In the genomic region with DNA sequence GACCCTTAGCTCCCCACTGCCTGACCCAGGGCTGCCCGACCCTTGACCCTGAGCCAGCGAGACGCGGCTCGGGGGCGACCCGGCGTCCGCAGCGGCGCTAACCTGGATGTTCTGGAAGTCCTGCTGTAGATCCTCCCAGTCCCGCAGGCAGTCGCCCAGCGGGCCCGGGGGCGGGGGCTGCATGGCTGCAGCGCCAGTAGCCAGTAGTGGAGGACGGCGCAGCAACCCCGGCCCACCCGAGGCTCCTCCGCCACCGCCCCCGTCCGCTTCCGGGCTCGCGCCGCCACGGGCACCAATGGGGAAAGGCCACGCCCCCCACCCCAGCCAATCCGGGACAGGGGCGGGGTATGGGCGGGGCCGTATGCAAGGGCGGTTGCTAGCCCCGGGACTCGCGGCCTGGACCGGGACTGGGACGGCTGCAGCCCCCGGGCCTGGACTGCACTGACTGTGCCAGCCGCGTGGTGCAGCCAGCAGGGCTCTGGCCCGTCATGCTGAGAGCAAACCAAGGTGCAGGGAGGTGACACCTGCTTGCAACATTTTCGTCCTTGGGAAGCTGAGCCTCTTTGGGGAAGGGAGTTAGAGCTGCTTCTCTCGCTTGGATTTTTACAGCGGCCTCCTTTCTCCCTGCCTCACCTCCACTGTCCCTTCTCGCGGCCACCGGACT, we compare ENCODE assay signal across 8 cellular contexts. TPM values are rescaled to one million over a fixed set of nuclear protein-coding genes. Genes with fewer than 3 reads are reported as not detected.
DNase-seq lines count a peak whose midpoint lies in the region; ATAC-seq and TF ChIP-seq lines count a peak whose summit lies in the region.

A gene (minus strand): TSS at position 208 of the 664 bp plus-strand sequence. CDS start 25 bp downstream, at position 183.

- no peaks in the 10 kb centered on the region for H3K9me3 ChIP-seq in PC-3 (ENCODE audit: low read length)
- H3K9me3 ChIP-seq in mucosa of rectum (ENCODE audit: control insufficient read depth in 2 of 2, low read length in 2 of 2) = no peaks in the 10 kb centered on the region

- peaks cover 8% of the 10 kb centered on the region; the same call in 1 of the 2 replicates for H3K36me3 ChIP-seq in PC-3 (ENCODE audit: low read depth, low read length)
- peaks cover 6 to 7% of the 10 kb centered on the region in 2 donors for H3K36me3 ChIP-seq in mucosa of rectum (ENCODE audit: control insufficient read depth in 2 of 2, insufficient read depth in 2 of 2, low read length in 2 of 2)

- H3K27ac ChIP-seq in PC-3 (ENCODE audit: low read length) = no peak within 1 kb of the TSS
- peak within 1 kb of the TSS; percentile 89 to 94 for H3K27ac ChIP-seq in mucosa of rectum (ENCODE audit: low read depth in 2 of 2, low read length in 2 of 2)

- H3K9me2 ChIP-seq in PC-3 (replicated peaks; ENCODE audit: low read length) = no peaks in the 10 kb centered on the region

- CTCF ChIA-PET in PC-3 (lab: Charles Lee) = interaction anchor here (0.6 kb wide), 1 partner anchor 79 kb away, joined by 3 read pairs; no protein-coding TSS in a partner anchor

- no peaks in the 10 kb centered on the region for H3K27me3 ChIP-seq in PC-3 (ENCODE audit: low read length)
- no peaks in the 10 kb centered on the region for H3K27me3 ChIP-seq in mucosa of rectum (ENCODE audit: control insufficient read depth in 2 of 2, insufficient read depth in 2 of 2, low read length in 2 of 2)

- H3F3A ChIP-seq in PC-3 (ENCODE audit: low read length, unreplicated experiment) = no peaks in the 10 kb centered on the region

- peak within 1 kb of the TSS; percentile 99 for H3K4me2 ChIP-seq in PC-3 (ENCODE audit: low read length)

- TF ChIP-seq CTCF in PC-3 (conservative IDR thresholded peaks at IDR 0.05; ENCODE audit: low read depth, low read length) (no peak), epithelial cell of proximal tubule (conservative IDR thresholded peaks at IDR 0.05; ENCODE audit: low read depth, low read length) (peak; percentile 8)

- peak; percentile 95 for DNase-seq in DMS53 treated with DMSO at 0.1 percent for 48 hours (lab: John Stamatoyannopoulos, UW; ENCODE audit: unreplicated experiment)
- DNase-seq in Jurkat, Clone E6-1 (ENCODE audit: low read depth, low spot score) = peak; percentile 67
- DNase-seq in PC-3 = peak; percentile 93
- peak; percentile 95 for DNase-seq in activated T-cell treated with anti-CD3 and anti-CD28 coated beads for 48 hours (ENCODE audit: low read depth)
- DNase-seq in epithelial cell of proximal tubule (ENCODE audit: low read depth) = no peak
- DNase-seq in stimulated activated CD8-positive, alpha-beta memory T cell treated with anti-CD3 and anti-CD28 coated beads, Interleukin-4, amount 100 ng/mL, for 4 hours (ENCODE audit: low read depth in 2 of 2, low spot score in 1 of 2) = peak; percentile 81 to 85

- intact Hi-C loops in PC-3 (cut with micrococcal nuclease) = loop anchor here (10.0 kb wide), 1 partner anchor 80 kb away; a partner anchor contains a TSS

- peak within 1 kb of the TSS; percentile 70 for H3K4me3 ChIP-seq in Jurkat, Clone E6-1 (ENCODE audit: low read length)
- H3K4me3 ChIP-seq in PC-3 (ENCODE audit: low read length) (peak within 1 kb of the TSS; percentile 91), epithelial cell of proximal tubule (ENCODE audit: low read depth, low read length) (peak within 1 kb of the TSS; percentile 97), mucosa of rectum (ENCODE audit: low read length in 2 of 2) (peak within 1 kb of the TSS; percentile 84 to 94)

- POLR2A ChIA-PET in PC-3 (lab: Charles Lee; ENCODE audit: unreplicated experiment) = no interaction called here

- BruUV-seq in PC-3 (replicated peaks; lab: Mats Ljungman, UMichigan) = no TSS peak

- H3K9ac ChIP-seq in PC-3 (ENCODE audit: low read length) = peak within 1 kb of the TSS; percentile 70
- H3K9ac ChIP-seq in mucosa of rectum (ENCODE audit: low read depth in 1 of 2, low read length in 2 of 2) = peak within 1 kb of the TSS; percentile 80 to 93

- no peaks in the 10 kb centered on the region for H4K20me1 ChIP-seq in PC-3 (ENCODE audit: low read length)

- no peaks in the 10 kb centered on the region for H3K79me2 ChIP-seq in PC-3 (ENCODE audit: low read length)

- H3K4me1 ChIP-seq in PC-3 (ENCODE audit: insufficient read depth, low read length) (peaks cover 9% of the 10 kb centered on the region), mucosa of rectum (ENCODE audit: control insufficient read depth in 2 of 2, insufficient read depth in 2 of 2, low read length in 2 of 2) (peaks cover 16 to 17% of the 10 kb centered on the region in 2 donors)

- ATAC-seq in GM21717 (IDR thresholded peaks at IDR 0.05; ENCODE audit: unreplicated experiment) = peak; percentile 88
- ATAC-seq in PC-3 = peak; percentile 91

- H2AFZ ChIP-seq in PC-3 (ENCODE audit: low read length) = peak within 1 kb of the TSS; percentile 89

RNA-seq across cellular contexts. Expression of the gene that starts here (rescaled TPM):
- 53.7 TPM for polyA plus RNA-seq in Jurkat, Clone E6-1 (2012; ENCODE audit: insufficient read depth, insufficient read length)
- total RNA-seq in PC-3 (2014; rRNA removed) (17.9 and 18.6 TPM in 2 replicates), epithelial cell of proximal tubule (7.6 and 13.6 TPM in 2 replicates)
